19 cellular contexts compared by ENCODE assay signal in the genomic region with DNA sequence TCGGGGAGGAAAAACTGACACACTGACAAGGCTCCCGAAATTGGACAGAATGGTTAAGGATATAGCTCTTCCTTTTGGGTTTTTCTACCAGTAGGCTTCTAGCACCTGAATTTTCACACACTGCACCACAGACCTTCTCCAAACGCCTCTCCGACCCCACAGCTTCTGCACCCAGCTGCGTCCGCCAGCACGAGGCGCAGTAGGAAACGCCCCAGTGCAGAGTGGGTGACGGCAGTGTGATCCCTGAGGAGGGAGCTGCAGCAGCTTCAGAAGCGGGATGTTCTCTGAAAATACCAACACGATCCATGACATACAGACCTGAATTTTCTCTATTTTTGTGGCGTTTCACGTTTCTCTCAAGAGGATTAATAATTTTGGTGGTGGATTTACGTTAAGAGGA. TPM values are rescaled to one million over a fixed set of nuclear protein-coding genes. Genes with fewer than 3 reads are reported as not detected.
DNase-seq lines count a peak whose midpoint lies in the region; ATAC-seq, FAIRE-seq and TF ChIP-seq lines count a peak whose summit lies in the region.
"Had no signal": no experiment of that assay in that cellular context is flagged by ENCODE, and none has a peak within 500 bp of the region (broad histone marks: within the 10 kb centered on the region; RNA-seq: fewer than 3 reads in every experiment).

No MANE protein-coding gene starts in this region.

- H3K9me3 ChIP-seq in HepG2 (ENCODE audit: low read length): no peaks in the 10 kb centered on the region
- H3K9me3 ChIP-seq in right lobe of liver: no peaks in the 10 kb centered on the region
- H3K9me3 ChIP-seq in Loucy (ENCODE audit: insufficient read depth, low read depth, low read length): no peaks in the 10 kb centered on the region
- H3K9me3 ChIP-seq in breast epithelium: no peaks in the 10 kb centered on the region
- no peaks in the 10 kb centered on the region for H3K9me3 ChIP-seq in CD4-positive, alpha-beta memory T cell (ENCODE audit: control insufficient read depth in 1 of 2, low read length in 2 of 2)
- H3K9me3 ChIP-seq: BE2C, SJSA1 had no signal

- H3K4me1 ChIP-seq in HepG2 (ENCODE audit: insufficient read depth, low read length): peaks cover 13% of the 10 kb centered on the region
- H3K4me1 ChIP-seq in right lobe of liver: peaks cover 0 to 30% (median 8%) of the 10 kb centered on the region in 4 donors
- H3K4me1 ChIP-seq in Loucy (ENCODE audit: insufficient read depth, low read length, poor library complexity, severe bottlenecking): peaks cover 27% of the 10 kb centered on the region
- peaks cover 3% of the 10 kb centered on the region in 2 donors for H3K4me1 ChIP-seq in breast epithelium
- peaks cover 8% of the 10 kb centered on the region for H3K4me1 ChIP-seq in CD4-positive, alpha-beta memory T cell (ENCODE audit: insufficient read depth, low read length)
- H3K4me1 ChIP-seq: BE2C had no signal

- DNase-seq in HepG2 (ENCODE audit: low spot score) (no peak), right lobe of liver (no peak), erythroblast (lab: John Stamatoyannopoulos, UW) (peak; percentile 48 to 52), breast epithelium (ENCODE audit: low spot score in 2 of 2) (no peak)
- no peak for DNase-seq in stimulated activated naive B cell treated with anti-CD40 and anti-IgM and Interleukin-4, amounts not matched to agents 10 μg/mL and 1 μg/mL and 100 μg/mL, for 72 hours
- no peak for DNase-seq in CD4-positive, alpha-beta memory T cell
- DNase-seq: activated CD8-positive, alpha-beta memory T cell treated with anti-CD3 and anti-CD28 coated beads, Interleukin-2, amount 50 U/mL, for 4 hours; activated naive CD4-positive, alpha-beta T cell treated with anti-CD3 and anti-CD28 coated beads, Interleukin-2, amount 10 ng/mL, durations not matched to agents 7 days and 5 days; BE2C; NCI-H1417; NCI-H526 treated with DMSO at 0.1 percent for 48 hours; stimulated activated CD4-positive, alpha-beta T cell treated with anti-CD3 and anti-CD28 coated beads, Interleukin-12 subunit alpha, Interleukin-12 subunit beta, amount 100 ng/mL, for 4 hours had no signal

- intact Hi-C loops in HepG2 (cut with micrococcal nuclease; ENCODE audit: unreplicated experiment): no loop called here
- intact Hi-C loops in right lobe of liver (cut with DNase I): no loop called here
- intact Hi-C loops in breast epithelium (cut with DNase I; ENCODE audit: low total_unique reads): no loop called here
- intact Hi-C loops in CD4-positive, alpha-beta memory T cell (cut with micrococcal nuclease): no loop called here

- TF ChIP-seq EP300 in HepG2 (IDR thresholded peaks at IDR 0.05; ENCODE audit: low read depth in 2 of 2, low read length in 2 of 2) (no peak), HepG2 (CRISPR knock-in tag; IDR thresholded peaks at IDR 0.05; ENCODE audit: borderline replicate concordance) (no peak)

- H3K36me3 ChIP-seq in HepG2 (replicated peaks in 1 of 2; ENCODE audit: control insufficient read depth in 1 of 2, insufficient read depth in 2 of 2, low read length in 2 of 2): peaks cover 21 to 58% of the 10 kb centered on the region in 2 experiments
- peaks cover 0 to 31% (median 9%) of the 10 kb centered on the region in 4 donors for H3K36me3 ChIP-seq in right lobe of liver
- peaks cover 69% of the 10 kb centered on the region for H3K36me3 ChIP-seq in Loucy (ENCODE audit: insufficient read depth, low read length)
- H3K36me3 ChIP-seq in breast epithelium: no peaks in the 10 kb centered on the region
- peaks cover 35% of the 10 kb centered on the region for H3K36me3 ChIP-seq in CD4-positive, alpha-beta memory T cell (ENCODE audit: insufficient read depth, low read length)

- H3K27ac Mint-ChIP-seq in stimulated activated naive B cell treated with anti-CD40 and anti-IgM and Interleukin-4, amounts not matched to agents 10 μg/mL and 1 μg/mL and 100 μg/mL, for 72 hours: peak overlapping the region; percentile 77
- H3K27ac Mint-ChIP-seq in CD4-positive, alpha-beta memory T cell: peak overlapping the region in 3 of 7 donors; percentile 9 to 59 (median 42)
- H3K27ac Mint-ChIP-seq: activated naive CD4-positive, alpha-beta T cell treated with anti-CD3 and anti-CD28 coated beads, Interleukin-2, amount 10 ng/mL, durations not matched to agents 7 days and 5 days had no signal

- no peak overlapping the region for H3K4me3 ChIP-seq in HepG2 (replicated peaks in 1 of 3; ENCODE audit: insufficient read depth in 1 of 3, low read depth in 2 of 3, low read length in 3 of 3)
- H3K4me3 ChIP-seq in right lobe of liver: no peak overlapping the region
- H3K4me3 ChIP-seq in Loucy (ENCODE audit: low read length, poor library complexity, severe bottlenecking): peak overlapping the region; percentile 32
- H3K4me3 ChIP-seq in breast epithelium: no peak overlapping the region
- no peak overlapping the region for H3K4me3 ChIP-seq in CD4-positive, alpha-beta memory T cell (ENCODE audit: low read length in 2 of 2)
- H3K4me3 ChIP-seq: SJSA1 had no signal

- H2AFZ ChIP-seq in HepG2 (ENCODE audit: low read length): no peak overlapping the region
- H2AFZ ChIP-seq in Loucy (ENCODE audit: low read length): no peak overlapping the region
- H2AFZ ChIP-seq: parathyroid adenoma had no signal

- H3K9me2 ChIP-seq in Loucy (replicated peaks; ENCODE audit: low read depth, low read length): no peaks in the 10 kb centered on the region

- CTCF ChIA-PET in HepG2 (lab: Yijun Ruan, JAX; ENCODE audit: low intra/inter-chr PET ratio, low total read pairs): no interaction called here
- CTCF ChIA-PET in CD4-positive, alpha-beta memory T cell (lab: Charles Lee; ENCODE audit: partially characterized antibody): interaction anchor here (1.2 to 1.4 kb wide), 2 partner anchors 10 to 14 kb away, joined by 3 to 4 read pairs; no protein-coding TSS in a partner anchor

- H3K4me2 ChIP-seq in HepG2 (ENCODE audit: low read depth, low read length) (no peak overlapping the region), Loucy (ENCODE audit: low read depth, low read length, poor library complexity, severe bottlenecking) (peak overlapping the region; percentile 65)

- H3K79me2 ChIP-seq in HepG2 (ENCODE audit: insufficient read depth, low read length): peaks cover 45% of the 10 kb centered on the region
- H3K79me2 ChIP-seq in Loucy (ENCODE audit: insufficient read depth, low read length): peaks cover 82% of the 10 kb centered on the region

- H3K27ac ChIP-seq in HepG2 (ENCODE audit: extremely low read length, insufficient read depth, low read length): no peak overlapping the region
- no peak overlapping the region for H3K27ac ChIP-seq in right lobe of liver
- no peak overlapping the region for H3K27ac ChIP-seq in breast epithelium
- H3K27ac ChIP-seq in CD4-positive, alpha-beta memory T cell (ENCODE audit: low read depth, low read length): no peak overlapping the region
- H3K27ac ChIP-seq: parathyroid adenoma, SJSA1 had no signal

- no peaks in the 10 kb centered on the region for H3K9me3 Mint-ChIP-seq in stimulated activated naive B cell treated with anti-CD40 and anti-IgM and Interleukin-4, amounts not matched to agents 10 μg/mL and 1 μg/mL and 100 μg/mL, for 72 hours
- no peaks in the 10 kb centered on the region for H3K9me3 Mint-ChIP-seq in CD4-positive, alpha-beta memory T cell
- H3K9me3 Mint-ChIP-seq: activated naive CD4-positive, alpha-beta T cell treated with anti-CD3 and anti-CD28 coated beads, Interleukin-2, amount 10 ng/mL, durations not matched to agents 7 days and 5 days; naive B cell had no signal

- whole genome bisulfite sequencing in HepG2 (ENCODE audit: low lambda C conversion rate): 99% methylated on average over 15 of the region's 15 CpGs
- WGBS in right lobe of liver (ENCODE audit: insufficient coverage, low coverage, low lambda C conversion rate, missing lambda C conversion rate): 82% methylated on average over 14 of the region's 15 CpGs

- in situ Hi-C loops in HepG2 (cut with HindIII; ENCODE audit: extremely low pct_ligation_motif_present, low pct_unique_long_range_greater_than_20kb): no loop called here

- POLR2A ChIA-PET in HepG2 (lab: Yijun Ruan, JAX): no interaction called here
- POLR2A ChIA-PET in CD4-positive, alpha-beta memory T cell (lab: Charles Lee; ENCODE audit: partially characterized antibody): interaction anchor here (2.1 to 3.7 kb wide), 2 partner anchors 10 to 31 kb away, joined by 10 to 13 read pairs; partner anchors contain the start of gene YWHAG

- peaks cover 31 to 49% of the 10 kb centered on the region in 2 donors for H3K36me3 Mint-ChIP-seq in stimulated activated naive B cell treated with anti-CD40 and anti-IgM and Interleukin-4, amounts not matched to agents 10 μg/mL and 1 μg/mL and 100 μg/mL, for 72 hours
- H3K36me3 Mint-ChIP-seq in CD4-positive, alpha-beta memory T cell: peaks cover 31 to 48% of the 10 kb centered on the region in 2 donors

- H3K27me3 ChIP-seq in HepG2 (ENCODE audit: control insufficient read depth in 1 of 2, insufficient read depth in 2 of 2, low read length in 2 of 2) (no peaks in the 10 kb centered on the region), right lobe of liver (no peaks in the 10 kb centered on the region), Loucy (ENCODE audit: insufficient read depth, low read length, poor library complexity, severe bottlenecking) (no peaks in the 10 kb centered on the region), breast epithelium (no peaks in the 10 kb centered on the region)
- no peaks in the 10 kb centered on the region for H3K27me3 ChIP-seq in CD4-positive, alpha-beta memory T cell (ENCODE audit: insufficient read depth, low read length)
- H3K27me3 ChIP-seq: BE2C, dorsolateral prefrontal cortex, SJSA1 had no signal

- no peaks in the 10 kb centered on the region for H3K27me3 Mint-ChIP-seq in stimulated activated naive B cell treated with anti-CD40 and anti-IgM and Interleukin-4, amounts not matched to agents 10 μg/mL and 1 μg/mL and 100 μg/mL, for 72 hours
- no peaks in the 10 kb centered on the region for H3K27me3 Mint-ChIP-seq in CD4-positive, alpha-beta memory T cell
- H3K27me3 Mint-ChIP-seq: activated naive CD4-positive, alpha-beta T cell treated with anti-CD3 and anti-CD28 coated beads, Interleukin-2, amount 10 ng/mL, durations not matched to agents 7 days and 5 days; naive B cell had no signal

- H4K20me1 ChIP-seq in HepG2 (ENCODE audit: insufficient read depth, low read length) (peaks cover 36% of the 10 kb centered on the region), Loucy (ENCODE audit: insufficient read depth, low read length, poor library complexity, severe bottlenecking) (peaks cover 76% of the 10 kb centered on the region)

- no peak for TF ChIP-seq RAD21 in HepG2 (CRISPR knock-in tag; IDR thresholded peaks at IDR 0.05)

- TF ChIP-seq POLR2A in HepG2 (IDR thresholded peaks at IDR 0.05; ENCODE audit: insufficient read depth in 1 of 2, low read depth in 2 of 2, low read length in 2 of 2) (no peak), right lobe of liver (IDR thresholded peaks at IDR 0.05) (no peak), erythroblast (IDR thresholded peaks at IDR 0.05; ENCODE audit: low read length) (peak; percentile 17), breast epithelium (IDR thresholded peaks at IDR 0.05) (no peak)

- no peak for FAIRE-seq in HepG2 (lab: Jason Lieb, UNC)
- FAIRE-seq: G401.6 had no signal

- peaks cover 17% of the 10 kb centered on the region for H3F3A ChIP-seq in Loucy (ENCODE audit: low read depth)

- no peak overlapping the region for H3K4me3 Mint-ChIP-seq in stimulated activated naive B cell treated with anti-CD40 and anti-IgM and Interleukin-4, amounts not matched to agents 10 μg/mL and 1 μg/mL and 100 μg/mL, for 72 hours
- H3K4me3 Mint-ChIP-seq in CD4-positive, alpha-beta memory T cell: no peak overlapping the region
- H3K4me3 Mint-ChIP-seq: activated naive CD4-positive, alpha-beta T cell treated with anti-CD3 and anti-CD28 coated beads, Interleukin-2, amount 10 ng/mL, durations not matched to agents 7 days and 5 days; naive B cell had no signal

- peaks cover 23 to 39% of the 10 kb centered on the region in 2 donors for H3K4me1 Mint-ChIP-seq in stimulated activated naive B cell treated with anti-CD40 and anti-IgM and Interleukin-4, amounts not matched to agents 10 μg/mL and 1 μg/mL and 100 μg/mL, for 72 hours
- H3K4me1 Mint-ChIP-seq in CD4-positive, alpha-beta memory T cell: peaks cover 22 to 52% (median 37%) of the 10 kb centered on the region in 4 donors

- BruUV-seq in HepG2 (replicated peaks; lab: Mats Ljungman, UMichigan): no TSS peak

- ATAC-seq in HepG2: no peak
- no peak for ATAC-seq in right lobe of liver
- ATAC-seq in stimulated activated naive B cell treated with anti-CD40 and anti-IgM and Interleukin-4, amounts not matched to agents 10 μg/mL and 1 μg/mL and 100 μg/mL, for 72 hours (replicated peaks): no peak
- ATAC-seq in GM18498 (IDR thresholded peaks at IDR 0.05; ENCODE audit: unreplicated experiment): no peak

- TF ChIP-seq CTCF in HepG2 (CRISPR knock-in tag; IDR thresholded peaks at IDR 0.05): no peak
- TF ChIP-seq CTCF in right lobe of liver (IDR thresholded peaks at IDR 0.05): no peak
- no peak for TF ChIP-seq CTCF in Loucy (conservative IDR thresholded peaks at IDR 0.05; ENCODE audit: low read length)
- TF ChIP-seq CTCF in breast epithelium (IDR thresholded peaks at IDR 0.05): no peak

- H3K9ac ChIP-seq in HepG2 (ENCODE audit: insufficient read depth, low read depth, low read length): no peak overlapping the region
- peak overlapping the region; percentile 37 for H3K9ac ChIP-seq in Loucy (ENCODE audit: low read depth, low read length, poor library complexity, severe bottlenecking)
- H3K9ac ChIP-seq: parathyroid adenoma had no signal

RNA-seq across cellular contexts. Expression of gene HSPB1, which starts 25.9 kb away (rescaled TPM):
- total RNA-seq in HepG2 (2016; rRNA removed; fragmentation: Illumina TruSeq; extraction: Trizol) (21.0 and 22.7 TPM in 2 replicates), right lobe of liver (100 to 1,000 TPM in 5 of 6 experiments, 10 to 100 TPM in 1; 64.4 to 275 (median 234) TPM), breast epithelium (100 to 1,000 TPM; 210 to 264 (median 211) TPM)
- 28.6 and 37.9 TPM in 2 replicates for total RNA-seq in HepG2 (2016; cell fraction: cytosol; rRNA removed; fragmentation: Illumina TruSeq; extraction: Trizol; ENCODE audit: low read depth)
- 19.5 and 23.3 TPM in 2 replicates for total RNA-seq in HepG2 (2016; cell fraction: insoluble cytoplasmic fraction; rRNA removed; fragmentation: Illumina TruSeq; extraction: Trizol)
- total RNA-seq in HepG2 (2016; cell fraction: membrane; rRNA removed; fragmentation: Illumina TruSeq; extraction: Trizol): 23.9 and 34.4 TPM in 2 replicates
- total RNA-seq in HepG2 (2016; cell fraction: nucleus; rRNA removed; fragmentation: Illumina TruSeq; extraction: Trizol): 7.9 and 12.0 TPM in 2 replicates
- polyA plus RNA-seq in HepG2 (2011; rRNA removed): 38.6 and 58.7 TPM in 2 replicates
- 27.4 and 50.9 TPM in 2 replicates for polyA plus RNA-seq in HepG2 (2011; cell fraction: cytosol; rRNA removed)
- 34.0 and 48.4 TPM in 2 replicates for polyA plus RNA-seq in HepG2 (2011; cell fraction: nucleus; rRNA removed)
- 35.1 and 96.6 TPM in 2 replicates for polyA plus RNA-seq in HepG2 (2012)
- polyA plus RNA-seq in HepG2 (2016; cell fraction: cytosol; fragmentation: Illumina TruSeq; extraction: Trizol; ENCODE audit: low read depth): 146 and 151 TPM in 2 replicates
- polyA plus RNA-seq in HepG2 (2016; cell fraction: insoluble cytoplasmic fraction; fragmentation: Illumina TruSeq; extraction: Trizol; ENCODE audit: low read depth): 58.6 and 80.2 TPM in 2 replicates
- polyA plus RNA-seq in HepG2 (2016; cell fraction: membrane; fragmentation: Illumina TruSeq; extraction: Trizol; ENCODE audit: low read depth): 115 and 119 TPM in 2 replicates
- 42.2 and 50.9 TPM in 2 replicates for polyA plus RNA-seq in HepG2 (2016; cell fraction: nucleus; fragmentation: Illumina TruSeq; extraction: Trizol; ENCODE audit: insufficient read depth, low read depth)
- 27.1 and 53.9 TPM in 2 replicates for polyA minus RNA-seq in HepG2 (2011; rRNA and poly(A)+ RNA removed; ENCODE audit: low replicate concordance)
- polyA minus RNA-seq in HepG2 (2011; cell fraction: cytosol; rRNA and poly(A)+ RNA removed): 26.1 and 27.0 TPM in 2 replicates
- polyA minus RNA-seq in HepG2 (2011; cell fraction: nucleus; rRNA and poly(A)+ RNA removed): 5.0 and 5.2 TPM in 2 replicates
- total RNA-seq in CD4-positive, alpha-beta memory T cell: 10 to 100 TPM; 41.9 to 43.1 TPM
- polyA plus RNA-seq in CD4-positive, alpha-beta memory T cell: 100 to 1,000 TPM in 1 of 2 donors, 10 to 100 TPM in 1; 49.7 to 111 TPM

RNA-seq across cellular contexts. Expression of gene YWHAG, which starts 30.4 kb away (rescaled TPM):
- total RNA-seq in HepG2 (2016; rRNA removed; fragmentation: Illumina TruSeq; extraction: Trizol) (67.5 and 93.7 TPM in 2 replicates), right lobe of liver (10 to 100 TPM; 43.5 to 69.1 (median 58.4) TPM), breast epithelium (100 to 1,000 TPM in 1 of 3 donors, 10 to 100 TPM in 2; 58.7 to 128 (median 63.7) TPM)
- 7.9 and 9.3 TPM in 2 replicates for total RNA-seq in HepG2 (2016; cell fraction: cytosol; rRNA removed; fragmentation: Illumina TruSeq; extraction: Trizol; ENCODE audit: low read depth)
- 72.6 and 87.9 TPM in 2 replicates for total RNA-seq in HepG2 (2016; cell fraction: insoluble cytoplasmic fraction; rRNA removed; fragmentation: Illumina TruSeq; extraction: Trizol)
- 43.2 and 47.4 TPM in 2 replicates for total RNA-seq in HepG2 (2016; cell fraction: membrane; rRNA removed; fragmentation: Illumina TruSeq; extraction: Trizol)
- total RNA-seq in HepG2 (2016; cell fraction: nucleus; rRNA removed; fragmentation: Illumina TruSeq; extraction: Trizol): 40.4 and 44.1 TPM in 2 replicates
- 36.7 and 36.9 TPM in 2 replicates for polyA plus RNA-seq in HepG2 (2011; rRNA removed)
- polyA plus RNA-seq in HepG2 (2011; cell fraction: cytosol; rRNA removed): 18.0 and 24.8 TPM in 2 replicates
- 23.3 and 26.1 TPM in 2 replicates for polyA plus RNA-seq in HepG2 (2011; cell fraction: nucleus; rRNA removed)
- polyA plus RNA-seq in HepG2 (2012): 82.2 and 83.9 TPM in 2 replicates
- polyA plus RNA-seq in HepG2 (2016; cell fraction: cytosol; fragmentation: Illumina TruSeq; extraction: Trizol; ENCODE audit: low read depth): 5.9 and 6.1 TPM in 2 replicates
- polyA plus RNA-seq in HepG2 (2016; cell fraction: insoluble cytoplasmic fraction; fragmentation: Illumina TruSeq; extraction: Trizol; ENCODE audit: low read depth): 125 and 130 TPM in 2 replicates
- polyA plus RNA-seq in HepG2 (2016; cell fraction: membrane; fragmentation: Illumina TruSeq; extraction: Trizol; ENCODE audit: low read depth): 21.8 and 25.4 TPM in 2 replicates
- polyA plus RNA-seq in HepG2 (2016; cell fraction: nucleus; fragmentation: Illumina TruSeq; extraction: Trizol; ENCODE audit: insufficient read depth, low read depth): 69.2 and 70.0 TPM in 2 replicates
- polyA minus RNA-seq in HepG2 (2011; rRNA and poly(A)+ RNA removed; ENCODE audit: low replicate concordance): 56.5 and 77.8 TPM in 2 replicates
- polyA minus RNA-seq in HepG2 (2011; cell fraction: cytosol; rRNA and poly(A)+ RNA removed): 55.6 and 57.6 TPM in 2 replicates
- 27.9 and 31.8 TPM in 2 replicates for polyA minus RNA-seq in HepG2 (2011; cell fraction: nucleus; rRNA and poly(A)+ RNA removed)
- total RNA-seq in CD4-positive, alpha-beta memory T cell: 10 to 100 TPM; 51.6 to 54.3 TPM
- 1 to 10 TPM in 1 of 2 donors, under 1 TPM in 1; 0.94 to 2.4 TPM for polyA plus RNA-seq in CD4-positive, alpha-beta memory T cell

Comparison
In these comparisons a context has a peak if more than half of its experiments do, and no peak if none do; other contexts are left out.
1. DNase-seq: peak in erythroblast (2 of 2); none in HepG2 (single experiment), right lobe of liver (0 of 3), stimulated activated naive B cell treated with anti-CD40 and anti-IgM and Interleukin-4, amounts not matched to agents 10 μg/mL and 1 μg/mL and 100 μg/mL, for 72 hours (single experiment), breast epithelium (0 of 2) and CD4-positive, alpha-beta memory T cell (0 of 5).